8 cellular contexts compared by ENCODE assay signal in genomic region chr5:179836225-179837019, GRCh38. TPM values are rescaled to one million over a fixed set of nuclear protein-coding genes. Genes with fewer than 3 reads are reported as not detected.
DNase-seq lines count a peak whose midpoint lies in the region; ATAC-seq lines count a peak whose summit lies in the region.

No MANE protein-coding gene starts in this region.

- ATAC-seq in activated CD4-positive, CD25-positive, alpha-beta regulatory T cell treated with anti-CD3 and anti-CD28 coated beads, Interleukin-2, amount 50 U/mL, for 24 hours = peak; percentile 97 to 99
- ATAC-seq in esophagus mucosa (peak; percentile 20), HG03025 (IDR thresholded peaks at IDR 0.05; ENCODE audit: low FRiP score, unreplicated experiment) (no peak)

- DNase-seq in activated gamma-delta T cell treated with Interleukin-2 at 50 U/mL for 16 hours (peak; percentile 54), activated gamma-delta T cell (lab: John Stamatoyannopoulos, UW) (no peak), occipital lobe (lab: John Stamatoyannopoulos, UW) (no peak), NCI-H446 (lab: John Stamatoyannopoulos, UW) (no peak)
- peak; percentile 65 for DNase-seq in stimulated activated CD4-positive, alpha-beta T cell treated with anti-CD3 and anti-CD28 coated beads, Interleukin-15, amount 100 ng/mL, for 24 hours

RNA-seq across cellular contexts. Expression of gene SQSTM1, which starts 15.7 kb away (rescaled TPM):
- total RNA-seq in esophagus mucosa = 126 TPM
- 53.5 TPM for total RNA-seq in occipital lobe

RNA-seq across cellular contexts. Expression of gene MRNIP, which starts 22.2 kb away (rescaled TPM):
- total RNA-seq in esophagus mucosa (8.3 TPM), occipital lobe (26.7 TPM)

RNA-seq across cellular contexts. Expression of gene MGAT4B, which starts 29.8 kb away (rescaled TPM):
- total RNA-seq in esophagus mucosa (72.1 TPM), occipital lobe (47.4 TPM)

RNA-seq across cellular contexts. Expression of gene LTC4S, which starts 42.6 kb away (rescaled TPM):
- 5.1 TPM for total RNA-seq in esophagus mucosa
- total RNA-seq in occipital lobe = 1.7 TPM

Comparison
In these comparisons a context has a peak if more than half of its experiments do, and no peak if none do; other contexts are left out.
1. DNase-seq: peak in activated gamma-delta T cell treated with Interleukin-2 at 50 U/mL for 16 hours (single experiment) and stimulated activated CD4-positive, alpha-beta T cell treated with anti-CD3 and anti-CD28 coated beads, Interleukin-15, amount 100 ng/mL, for 24 hours (single experiment); none in activated gamma-delta T cell (single experiment), occipital lobe (single experiment) and NCI-H446 (0 of 2).